8 cellular contexts compared by ENCODE assay signal in the genomic region with DNA sequence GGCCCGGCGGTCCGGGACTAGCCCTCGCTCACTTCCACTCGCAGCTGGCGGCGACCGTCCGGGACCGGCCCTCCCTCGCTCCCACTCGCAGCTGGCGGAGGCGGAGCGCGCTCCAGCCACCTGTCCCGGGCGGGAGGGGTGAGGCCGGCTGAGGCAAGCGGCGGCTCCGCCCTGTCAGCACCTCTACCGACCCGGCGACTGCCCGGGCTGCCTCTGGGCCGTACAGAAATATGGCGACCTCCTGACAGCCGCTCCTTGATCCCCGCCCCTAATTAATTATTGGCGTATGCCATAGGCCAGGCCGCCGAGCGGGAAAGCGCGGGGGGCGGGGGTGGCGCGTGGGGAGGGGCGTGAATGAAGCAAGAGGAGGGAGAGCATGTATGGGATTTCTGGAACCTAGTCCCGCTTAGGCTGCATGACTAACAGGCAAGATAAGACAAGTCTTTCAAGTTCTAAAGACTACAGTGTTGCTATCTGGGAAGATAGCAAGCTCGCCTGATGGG. TPM values are rescaled to one million over a fixed set of nuclear protein-coding genes. Genes with fewer than 3 reads are reported as not detected.
A peak's percentile ranks its signal among the peaks of the same experiment; 100 is the strongest.
DNase-seq lines count a peak whose midpoint lies in the region; ATAC-seq and TF ChIP-seq lines count a peak whose summit lies in the region.

A gene (minus strand): TSS at position 200 of the 503 bp plus-strand sequence. CDS start 243 bp downstream, outside the sequence.

- no peaks in the 10 kb centered on the region for H3K27me3 Mint-ChIP-seq in activated T-cell treated with anti-CD3 and anti-CD28 coated beads, Interleukin-2, amount 50 U/mL, for 4 hours (ENCODE audit: low read depth)

- H3K9me3 ChIP-seq in esophagus (ENCODE audit: control insufficient read depth in 2 of 2, insufficient read depth in 1 of 2, low read depth in 1 of 2, low read length in 1 of 2) = no peaks in the 10 kb centered on the region

- H3K27ac ChIP-seq in esophagus (ENCODE audit: low read depth in 2 of 2, low read length in 1 of 2) = peak within 1 kb of the TSS; percentile 47 to 70

- peaks cover 3% of the 10 kb centered on the region for H3K36me3 Mint-ChIP-seq in activated T-cell treated with anti-CD3 and anti-CD28 coated beads, Interleukin-2, amount 50 U/mL, for 4 hours (ENCODE audit: insufficient read depth)

- DNase-seq in AG10803 (ENCODE audit: low read depth) (peak; percentile 64), NOMO-1 treated with DMSO at 0.1 percent for 48 hours (lab: John Stamatoyannopoulos, UW; ENCODE audit: unreplicated experiment) (peak; percentile 25), mucosa of gallbladder (ENCODE audit: low spot score) (peak; percentile 83)
- peak; percentile 58 for DNase-seq in activated T-cell treated with anti-CD3 and anti-CD28 coated beads, Interleukin-2, amount 50 U/mL, for 4 hours
- peak; percentile 53 for DNase-seq in stimulated activated CD8-positive, alpha-beta memory T cell treated with anti-CD3 and anti-CD28 coated beads, Interleukin-4, amount 100 ng/mL, for 24 hours (ENCODE audit: low read depth)

- H3K36me3 ChIP-seq in esophagus (ENCODE audit: control insufficient read depth in 2 of 2, insufficient read depth in 2 of 2, low read length in 1 of 2) = no peaks in the 10 kb centered on the region

- TF ChIP-seq CTCF in AG10803 (conservative IDR thresholded peaks at IDR 0.05; ENCODE audit: low read length) = no peak

- H3K9me3 Mint-ChIP-seq in activated T-cell treated with anti-CD3 and anti-CD28 coated beads, Interleukin-2, amount 50 U/mL, for 4 hours = no peaks in the 10 kb centered on the region

- no peaks in the 10 kb centered on the region for H3K4me1 ChIP-seq in esophagus (ENCODE audit: control insufficient read depth in 2 of 2, insufficient read depth in 2 of 2, low read length in 1 of 2)

- H3K4me3 Mint-ChIP-seq in activated T-cell treated with anti-CD3 and anti-CD28 coated beads, Interleukin-2, amount 50 U/mL, for 4 hours = peak within 1 kb of the TSS; percentile 82

- H3K4me3 ChIP-seq in AG10803 (ENCODE audit: low read length) (peak within 1 kb of the TSS; percentile 67), esophagus (ENCODE audit: low read depth in 1 of 2, low read length in 2 of 2) (peak within 1 kb of the TSS; percentile 44 to 66)

- H3K27me3 ChIP-seq in esophagus (ENCODE audit: control insufficient read depth in 1 of 2, insufficient read depth in 2 of 2, low read length in 2 of 2) = no peaks in the 10 kb centered on the region

- H3K4me1 Mint-ChIP-seq in activated T-cell treated with anti-CD3 and anti-CD28 coated beads, Interleukin-2, amount 50 U/mL, for 4 hours (ENCODE audit: low read depth) = peaks cover 7% of the 10 kb centered on the region

- 2 to 29% methylated on average over 37 to 42 of the region's 42 CpGs for WGBS in esophagus, 2 donors

- ATAC-seq in GM19372 (IDR thresholded peaks at IDR 0.05; ENCODE audit: low read depth, unreplicated experiment) (peak; percentile 80), HG03565 (IDR thresholded peaks at IDR 0.05; ENCODE audit: unreplicated experiment) (peak; percentile 75)
- ATAC-seq in activated T-cell treated with anti-CD3 and anti-CD28 coated beads, Interleukin-2, amount 50 U/mL, for 4 hours = peak; percentile 86 to 94

RNA-seq across cellular contexts. Expression of the gene that starts here (rescaled TPM):
- 1 to 10 TPM; 5.3 to 6.6 (median 6.6) TPM for total RNA-seq in activated T-cell treated with anti-CD3 and anti-CD28 coated beads, Interleukin-2, amount 50 U/mL, for 4 hours
- 1 to 10 TPM; 4.4 to 8.0 TPM for polyA plus RNA-seq in esophagus
- total RNA-seq in mucosa of gallbladder = 20.0 TPM

Comparison
In these comparisons a context has a peak if more than half of its experiments do, and no peak if none do; other contexts are left out.
1. Peak in every context shown above with its lines: DNase-seq, ATAC-seq, H3K4me3 ChIP-seq and H3K27ac ChIP-seq.
2. DNase-seq: peak in every context shown above with its lines; median percentile 83 in mucosa of gallbladder; 64 in AG10803; 58 in activated T-cell treated with anti-CD3 and anti-CD28 coated beads, Interleukin-2, amount 50 U/mL, for 4 hours; 53 in stimulated activated CD8-positive, alpha-beta memory T cell treated with anti-CD3 and anti-CD28 coated beads, Interleukin-4, amount 100 ng/mL, for 24 hours; 25 in NOMO-1 treated with DMSO at 0.1 percent for 48 hours.